Comparison of ENCODE assay signal across 26 cellular contexts in the genomic region with DNA sequence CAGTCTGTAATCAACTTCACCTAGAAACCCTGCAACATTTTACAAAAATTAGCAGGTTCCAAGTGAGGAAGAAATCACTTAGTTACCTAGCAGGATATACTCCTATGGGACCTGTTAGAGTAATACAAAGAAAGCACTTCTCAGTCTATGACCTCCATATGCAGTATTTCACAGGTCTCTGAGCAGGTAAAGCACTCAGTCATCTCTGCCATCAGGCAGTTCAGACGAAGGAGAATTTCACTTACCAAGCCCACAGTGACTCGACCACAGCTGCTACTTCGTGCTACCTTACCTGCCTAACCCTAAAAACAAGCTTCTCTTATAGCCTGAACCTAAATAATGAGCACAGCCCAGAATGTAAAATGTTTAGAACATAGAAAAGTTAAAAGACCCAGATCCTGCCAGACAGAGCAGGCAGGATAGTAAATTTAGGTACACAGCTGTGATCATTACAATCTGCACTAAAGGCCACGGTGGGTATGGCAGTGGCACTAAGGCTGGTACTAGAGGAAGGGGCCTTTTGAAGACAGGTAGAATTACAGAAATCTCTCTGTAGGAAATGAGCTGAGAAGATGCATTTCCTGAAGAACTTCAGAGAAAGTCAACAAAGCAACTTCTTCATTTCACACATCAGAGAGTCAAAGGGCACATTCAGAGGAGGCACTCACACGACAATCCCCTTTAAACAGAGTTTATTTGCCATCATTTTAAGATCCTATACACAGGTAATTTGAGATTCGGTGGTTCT. TPM values are rescaled to one million over a fixed set of nuclear protein-coding genes. Genes with fewer than 3 reads are reported as not detected.
DNase-seq lines count a peak whose midpoint lies in the region; ATAC-seq, FAIRE-seq and TF ChIP-seq lines count a peak whose summit lies in the region.
"Had no signal": no experiment of that assay in that cellular context is flagged by ENCODE, and none has a peak within 500 bp of the region (broad histone marks: within the 10 kb centered on the region; RNA-seq: fewer than 3 reads in every experiment).

No MANE protein-coding gene starts in this region.

- POLR2A ChIA-PET in activated B cell treated with CpG ODN at 0.5 μM for 24 hours (lab: Charles Lee) = interaction anchor here (0.9 kb wide), 1 partner anchor 324 kb away, joined by 11 read pairs; the partner anchor contains the start of gene ZFP36L1

- no peaks in the 10 kb centered on the region for H3K9me3 Mint-ChIP-seq in activated naive CD4-positive, alpha-beta T cell treated with anti-CD3 and anti-CD28 coated beads, Interleukin-2, amount 10 ng/mL, durations not matched to agents 7 days and 5 days
- H3K9me3 Mint-ChIP-seq in activated B cell treated with CpG ODN at 0.5 μM for 24 hours = no peaks in the 10 kb centered on the region
- H3K9me3 Mint-ChIP-seq in nephron progenitor cell = no peaks in the 10 kb centered on the region
- H3K9me3 Mint-ChIP-seq: brain had no signal

- H3K36me3 Mint-ChIP-seq in activated naive CD4-positive, alpha-beta T cell treated with anti-CD3 and anti-CD28 coated beads, Interleukin-2, amount 10 ng/mL, durations not matched to agents 7 days and 5 days = peaks cover 65% of the 10 kb centered on the region
- H3K36me3 Mint-ChIP-seq in activated B cell treated with CpG ODN at 0.5 μM for 24 hours (ENCODE audit: low read depth) (peaks cover 84% of the 10 kb centered on the region), nephron progenitor cell (ENCODE audit: low read depth) (peaks cover 49% of the 10 kb centered on the region)

- no peak overlapping the region for H3K4me3 Mint-ChIP-seq in activated naive CD4-positive, alpha-beta T cell treated with anti-CD3 and anti-CD28 coated beads, Interleukin-2, amount 10 ng/mL, durations not matched to agents 7 days and 5 days
- H3K4me3 Mint-ChIP-seq in activated B cell treated with CpG ODN at 0.5 μM for 24 hours = no peak overlapping the region
- H3K4me3 Mint-ChIP-seq in nephron progenitor cell = no peak overlapping the region
- H3K4me3 Mint-ChIP-seq: brain had no signal

- DNase-seq in activated naive CD4-positive, alpha-beta T cell treated with anti-CD3 and anti-CD28 coated beads, Interleukin-2, amount 10 ng/mL, durations not matched to agents 7 days and 5 days = no peak
- DNase-seq in activated naive CD4-positive, alpha-beta T cell treated with Interleukin-2 at 50 U/mL for 16 hours = no peak
- no peak for DNase-seq in GM12892 (ENCODE audit: insufficient read length)
- no peak for DNase-seq in activated B cell treated with CpG ODN at 0.5 μM for 24 hours
- no peak for DNase-seq in nephron progenitor cell
- no peak for DNase-seq in UCSD-AML1 (lab: John Stamatoyannopoulos, UW; ENCODE audit: unreplicated experiment)
- no peak for DNase-seq in sciatic nerve (ENCODE audit: low spot score)
- DNase-seq in retina = no peak
- DNase-seq: DMS153; erythroblast; head of caudate nucleus; KBM-7; kidney glomerular epithelial cell; MM.1S; NCI-H1436; NCI-H524; NK-92 treated with Interleukin-12 subunit alpha and Interleukin-12 subunit beta, amount 100 ng/mL, for 24 hours; nucleus accumbens; psoas muscle; SIG-M5; SW 1271; upper lobe of left lung had no signal

- TF ChIP-seq POLR2A in GM12892 (IDR thresholded peaks at IDR 0.05; ENCODE audit: low read depth, low read length) = no peak

- intact Hi-C loops in activated B cell treated with CpG ODN at 0.5 μM for 24 hours (cut with micrococcal nuclease) (no loop called here), sciatic nerve (cut with DNase I) (no loop called here)

- FAIRE-seq in GM12892 (lab: Jason Lieb, UNC) = peak; percentile 42
- FAIRE-seq: H54, TTC549 had no signal

- ATAC-seq in activated B cell treated with CpG ODN at 0.5 μM for 24 hours (ENCODE audit: low read depth) (no peak), sciatic nerve (no peak)
- ATAC-seq: Panc1, psoas muscle had no signal

- CTCF ChIA-PET in activated naive CD4-positive, alpha-beta T cell treated with anti-CD3 and anti-CD28 coated beads, Interleukin-2, amount 10 ng/mL, durations not matched to agents 7 days and 5 days (lab: Charles Lee) = interaction anchor here (1.6 to 2.9 kb wide), 4 partner anchors 10 to 255 kb away, joined by 3 to 13 read pairs (median 8); no protein-coding TSS in a partner anchor
- CTCF ChIA-PET in activated B cell treated with CpG ODN at 0.5 μM for 24 hours (lab: Charles Lee) = interaction anchor here (0.9 kb wide), 1 partner anchor 12 kb away, joined by 3 read pairs; no protein-coding TSS in a partner anchor

- peak overlapping the region; percentile 64 for H3K27ac Mint-ChIP-seq in activated naive CD4-positive, alpha-beta T cell treated with anti-CD3 and anti-CD28 coated beads, Interleukin-2, amount 10 ng/mL, durations not matched to agents 7 days and 5 days
- H3K27ac Mint-ChIP-seq in activated B cell treated with CpG ODN at 0.5 μM for 24 hours (peak overlapping the region; percentile 30), nephron progenitor cell (peak overlapping the region; percentile 71)

- TF ChIP-seq CTCF in activated B cell treated with CpG ODN at 0.5 μM for 24 hours (IDR thresholded peaks at IDR 0.05) = no peak
- no peak for TF ChIP-seq CTCF in nephron progenitor cell (IDR thresholded peaks at IDR 0.05)

- peaks cover 40% of the 10 kb centered on the region for H3K4me1 Mint-ChIP-seq in activated naive CD4-positive, alpha-beta T cell treated with anti-CD3 and anti-CD28 coated beads, Interleukin-2, amount 10 ng/mL, durations not matched to agents 7 days and 5 days
- H3K4me1 Mint-ChIP-seq in activated B cell treated with CpG ODN at 0.5 μM for 24 hours (peaks cover 16% of the 10 kb centered on the region), nephron progenitor cell (peaks cover 27% of the 10 kb centered on the region)

- H3K27me3 Mint-ChIP-seq in activated naive CD4-positive, alpha-beta T cell treated with anti-CD3 and anti-CD28 coated beads, Interleukin-2, amount 10 ng/mL, durations not matched to agents 7 days and 5 days = no peaks in the 10 kb centered on the region
- H3K27me3 Mint-ChIP-seq in activated B cell treated with CpG ODN at 0.5 μM for 24 hours (no peaks in the 10 kb centered on the region), nephron progenitor cell (ENCODE audit: low read depth, poor library complexity) (no peaks in the 10 kb centered on the region)
- H3K27me3 Mint-ChIP-seq: brain had no signal

RNA-seq across cellular contexts. Expression of gene DCAF5, which starts 35.7 kb away (rescaled TPM):
- 14.3 TPM for polyA plus RNA-seq in GM12892 (2012; ENCODE audit: missing spikeins)
- total RNA-seq in activated B cell treated with CpG ODN at 0.5 μM for 24 hours (44.4 and 50.8 TPM in 2 replicates), sciatic nerve (42.8 TPM)
